In genomic region chr7:98281757-98282652, GRCh38 we compare ENCODE assay signal across 8 cellular contexts.
DNase-seq lines count a peak whose midpoint lies in the region; ATAC-seq and TF ChIP-seq lines count a peak whose summit lies in the region.

No MANE protein-coding gene starts in this region.

- no peaks in the 10 kb centered on the region for H3K9me3 ChIP-seq in adipocyte (ENCODE audit: control insufficient read depth, low read length)

- peak overlapping the region; percentile 93 for H3K9ac ChIP-seq in adipocyte (ENCODE audit: low read length)

- ATAC-seq in GM21576 (IDR thresholded peaks at IDR 0.05; ENCODE audit: unreplicated experiment), result peak; percentile 20

- DNase-seq in GM12864 (ENCODE audit: low read depth) (no peak), LNCaP clone FGC (ENCODE audit: low read depth) (no peak), adipocyte (ENCODE audit: low read depth) (peak; percentile 16), iPS-NIHi11 (ENCODE audit: low spot score) (peak; percentile 45), AG08395 (ENCODE audit: low spot score) (no peak), NCI-H1436 (lab: John Stamatoyannopoulos, UW) (no peak)
- peak; percentile 26 to 44 for DNase-seq in stimulated activated CD4-positive, alpha-beta T cell treated with anti-CD3 and anti-CD28 coated beads, Interleukin-2, amount 100 ng/mL, for 24 hours

- H3K4me3 ChIP-seq in GM12864 (ENCODE audit: low read depth, low read length) (peak overlapping the region; percentile 82), LNCaP clone FGC (ENCODE audit: low read depth, low read length) (peak overlapping the region; percentile 93), adipocyte (ENCODE audit: low read length) (peak overlapping the region; percentile 91)

- peaks cover 44% of the 10 kb centered on the region for H3K4me1 ChIP-seq in adipocyte (ENCODE audit: control insufficient read depth, insufficient read depth, low read length)

- no peaks in the 10 kb centered on the region for H3K27me3 ChIP-seq in adipocyte (replicated peaks; ENCODE audit: control insufficient read depth, insufficient read depth, low read length)

- TF ChIP-seq CTCF in GM12864 (IDR thresholded peaks at IDR 0.05; ENCODE audit: low read depth, low read length, missing control alignments), result no peak
- no peak for TF ChIP-seq CTCF in LNCaP clone FGC (IDR thresholded peaks at IDR 0.05; ENCODE audit: control insufficient read depth, extremely low read depth, insufficient read depth)

- peaks cover 4% of the 10 kb centered on the region for H3K36me3 ChIP-seq in adipocyte (ENCODE audit: control insufficient read depth, insufficient read depth, low read length, severe bottlenecking)

Comparison
In these comparisons a context has a peak if more than half of its experiments do, and no peak if none do; other contexts are left out.
1. DNase-seq: peak in adipocyte (single experiment), iPS-NIHi11 (single experiment) and stimulated activated CD4-positive, alpha-beta T cell treated with anti-CD3 and anti-CD28 coated beads, Interleukin-2, amount 100 ng/mL, for 24 hours (2 of 2); none in GM12864 (single experiment), LNCaP clone FGC (single experiment), AG08395 (single experiment) and NCI-H1436 (single experiment).
2. Peak in every context shown above with its lines, with median percentiles within 50 percentile points of each other: H3K4me3 ChIP-seq.